In the genomic region with DNA sequence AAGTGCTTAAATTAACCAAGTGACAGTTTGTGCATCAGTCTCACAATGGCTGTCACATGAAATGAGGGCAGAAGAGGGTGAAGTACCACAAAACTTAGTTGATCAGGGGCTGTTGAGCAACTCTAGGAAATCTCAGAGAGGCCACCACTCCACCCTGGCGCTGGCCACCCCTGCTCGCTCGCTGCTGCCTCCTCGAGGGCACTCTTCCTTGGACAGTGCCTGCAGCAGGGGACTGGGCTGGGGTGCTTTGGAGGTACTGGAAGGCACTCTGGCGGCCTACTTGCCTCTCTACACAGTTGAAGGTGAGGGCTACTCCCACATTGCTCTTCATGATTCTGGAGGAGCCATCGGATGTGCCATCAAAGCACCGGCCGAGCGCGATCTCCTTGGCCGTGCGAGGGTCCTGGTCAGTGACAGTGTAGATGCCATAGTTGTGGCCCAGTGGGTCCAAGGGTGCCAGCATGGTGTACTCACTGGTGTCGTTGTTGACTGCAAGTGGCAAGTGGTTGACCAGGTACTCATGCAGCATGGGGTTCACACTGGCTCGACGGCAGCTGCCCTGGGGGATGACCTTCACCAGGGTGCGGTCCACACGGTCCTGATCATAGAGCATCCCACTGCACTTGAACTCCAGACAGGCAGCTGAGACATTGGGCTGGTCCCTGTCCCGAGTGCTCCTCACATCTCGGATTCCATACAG, we compare ENCODE assay signal across 1 cellular context.
TF ChIP-seq lines count a peak whose summit lies in the region.

No MANE protein-coding gene starts in this region.

TF ChIP-seq in WTC11, 78 proteins besides CTCF, POLR2A, EP300 and RAD21 (continued from another document):
- TF ChIP-seq, protein P1, sequence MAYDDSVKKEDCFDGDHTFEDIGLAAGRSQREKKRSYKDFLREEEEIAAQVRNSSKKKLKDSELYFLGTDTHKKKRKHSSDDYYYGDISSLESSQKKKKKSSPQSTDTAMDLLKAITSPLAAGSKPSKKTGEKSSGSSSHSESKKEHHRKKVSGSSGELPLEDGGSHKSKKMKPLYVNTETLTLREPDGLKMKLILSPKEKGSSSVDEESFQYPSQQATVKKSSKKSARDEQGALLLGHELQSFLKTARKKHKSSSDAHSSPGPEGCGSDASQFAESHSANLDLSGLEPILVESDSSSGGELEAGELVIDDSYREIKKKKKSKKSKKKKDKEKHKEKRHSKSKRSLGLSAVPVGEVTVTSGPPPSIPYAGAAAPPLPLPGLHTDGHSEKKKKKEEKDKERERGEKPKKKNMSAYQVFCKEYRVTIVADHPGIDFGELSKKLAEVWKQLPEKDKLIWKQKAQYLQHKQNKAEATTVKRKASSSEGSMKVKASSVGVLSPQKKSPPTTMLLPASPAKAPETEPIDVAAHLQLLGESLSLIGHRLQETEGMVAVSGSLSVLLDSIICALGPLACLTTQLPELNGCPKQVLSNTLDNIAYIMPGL (CRISPR knock-in tag; IDR thresholded peaks at IDR 0.05), result no peak
- TF ChIP-seq FOXJ3 (CRISPR knock-in tag; IDR thresholded peaks at IDR 0.05; ENCODE audit: borderline replicate concordance) (no peak), NR2C2 (CRISPR knock-in tag; IDR thresholded peaks at IDR 0.05) (no peak)
TF ChIP-seq in WTC11: peak in this region for 0.
